ENCODE assay signal across 18 cellular contexts in the genomic region with DNA sequence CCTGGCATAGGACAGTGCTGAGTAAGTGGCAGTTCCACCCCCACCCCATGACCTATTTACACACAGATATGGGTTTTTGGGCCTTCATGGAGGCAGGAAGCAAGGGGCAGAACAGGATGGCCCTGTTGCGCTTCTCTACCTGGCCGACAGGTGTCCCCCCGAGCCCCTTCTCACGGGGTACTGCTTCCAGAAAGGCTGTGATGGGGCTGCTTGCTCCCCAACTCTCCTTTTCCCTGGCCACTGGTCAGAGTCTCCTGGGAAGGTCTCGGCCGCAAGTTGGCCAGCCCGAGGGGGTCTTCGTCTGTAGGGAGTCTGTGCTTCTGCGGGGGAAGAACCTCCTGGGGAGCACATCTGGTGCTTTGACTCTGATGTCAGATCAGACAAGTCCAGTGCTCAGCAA.
A peak's percentile ranks its signal among the peaks of the same experiment; 100 is the strongest.
DNase-seq lines count a peak whose midpoint lies in the region; ATAC-seq, FAIRE-seq and TF ChIP-seq lines count a peak whose summit lies in the region.
"Had no signal": no experiment of that assay in that cellular context is flagged by ENCODE, and none has a peak within 500 bp of the region (broad histone marks: within the 10 kb centered on the region; RNA-seq: fewer than 3 reads in every experiment).

No MANE protein-coding gene starts in this region.

- no peak for ATAC-seq in GM18867 (IDR thresholded peaks at IDR 0.05; ENCODE audit: unreplicated experiment)
- ATAC-seq in pancreas = no peak

- H3K4me3 Mint-ChIP-seq in osteocyte (ENCODE audit: unreplicated experiment) = no peak overlapping the region
- H3K4me3 Mint-ChIP-seq: stimulated activated naive CD8-positive, alpha-beta T cell treated with anti-CD3 and anti-CD28 coated beads, Interleukin-15, Interleukin-2, amounts not matched to agents 100 ng/mL and 50 ng/mL, for 24 hours had no signal

- H3K9me3 ChIP-seq in Karpas-422 (ENCODE audit: low read length) = no peaks in the 10 kb centered on the region
- H3K9me3 ChIP-seq in pancreas = no peaks in the 10 kb centered on the region

- H3K4me2 ChIP-seq in Karpas-422 (ENCODE audit: low read depth, low read length, poor library complexity, severe bottlenecking) = no peak overlapping the region

- no peak overlapping the region for H3K27ac ChIP-seq in Karpas-422 (ENCODE audit: low read length)
- H3K27ac ChIP-seq in pancreas = no peak overlapping the region
- H3K27ac ChIP-seq: RWPE1 had no signal

- no peaks in the 10 kb centered on the region for H3K79me2 ChIP-seq in Karpas-422 (ENCODE audit: low read length)

- DNase-seq in GM06990 (ENCODE audit: extremely low read depth, insufficient read length) (no peak), Karpas-422 (peak; percentile 67), bronchial epithelial cell (ENCODE audit: low read depth) (no peak), osteocyte (ENCODE audit: extremely low spot score, unreplicated experiment) (peak; percentile 66), pancreas (no peak)
- DNase-seq in NK-92 treated with Interleukin-12 subunit alpha and Interleukin-12 subunit beta, amount 100 ng/mL, for 24 hours (lab: John Stamatoyannopoulos, UW) = no peak
- DNase-seq in stimulated activated CD4-positive, alpha-beta T cell treated with anti-CD3 and anti-CD28 coated beads, Interleukin-4, amount 100 ng/mL, for 1 hour = no peak
- DNase-seq: cerebellar nuclear complex; GDM1; hippocampal formation; NCI-H1092; retina; stimulated activated CD4-positive, alpha-beta T cell treated with anti-CD3 and anti-CD28 coated beads, Interleukin-15, amount 100 ng/mL, for 24 hours had no signal

- no peak overlapping the region for H3K9ac ChIP-seq in Karpas-422 (ENCODE audit: low read length)

- no peaks in the 10 kb centered on the region for H3K9me3 Mint-ChIP-seq in osteocyte (ENCODE audit: unreplicated experiment)
- H3K9me3 Mint-ChIP-seq: stimulated activated naive CD8-positive, alpha-beta T cell treated with anti-CD3 and anti-CD28 coated beads, Interleukin-15, Interleukin-2, amounts not matched to agents 100 ng/mL and 50 ng/mL, for 24 hours had no signal

- intact Hi-C loops in pancreas (cut with DNase I) = no loop called here

- no peaks in the 10 kb centered on the region for H3K9me2 ChIP-seq in Karpas-422 (replicated peaks; ENCODE audit: insufficient read depth, low read length)

- TF ChIP-seq CTCF in GM06990 (IDR thresholded peaks at IDR 0.05; ENCODE audit: insufficient read depth, low read length, poor library complexity, severe bottlenecking) = peak; percentile 47
- TF ChIP-seq CTCF in bronchial epithelial cell (IDR thresholded peaks at IDR 0.05; ENCODE audit: insufficient read depth, low read length, severe bottlenecking) = peak; percentile 34
- no peak for TF ChIP-seq CTCF in osteocyte (IDR thresholded peaks at IDR 0.05)
- TF ChIP-seq CTCF in pancreas (IDR thresholded peaks at IDR 0.05) = no peak

- H3K36me3 ChIP-seq in GM06990 (ENCODE audit: control insufficient read depth, insufficient read depth, low read length) (no peaks in the 10 kb centered on the region), Karpas-422 (ENCODE audit: insufficient read depth, low read length) (no peaks in the 10 kb centered on the region), bronchial epithelial cell (ENCODE audit: control insufficient read depth, insufficient read depth, low read length) (no peaks in the 10 kb centered on the region), pancreas (no peaks in the 10 kb centered on the region)

- 93% methylated on average over 9 of the region's 9 CpGs for WGBS in pancreas, 2 donors

- H2AFZ ChIP-seq in Karpas-422 (ENCODE audit: low read length) = no peak overlapping the region

- H3K4me3 ChIP-seq in GM06990 (replicated peaks; ENCODE audit: low read depth, low read length) (no peak overlapping the region), Karpas-422 (ENCODE audit: low read length) (no peak overlapping the region), bronchial epithelial cell (ENCODE audit: low read depth, low read length) (no peak overlapping the region), pancreas (no peak overlapping the region)

- no peaks in the 10 kb centered on the region for H3K36me3 Mint-ChIP-seq in osteocyte (ENCODE audit: unreplicated experiment)

- peaks cover 4% of the 10 kb centered on the region for H3K27me3 ChIP-seq in GM06990 (replicated peaks; ENCODE audit: control insufficient read depth, insufficient read depth, low read length)
- H3K27me3 ChIP-seq in Karpas-422 (ENCODE audit: low read length) = no peaks in the 10 kb centered on the region
- H3K27me3 ChIP-seq in bronchial epithelial cell (ENCODE audit: control insufficient read depth, insufficient read depth, low read length) = no peaks in the 10 kb centered on the region
- no peaks in the 10 kb centered on the region for H3K27me3 ChIP-seq in pancreas

- no peak overlapping the region for H3K27ac Mint-ChIP-seq in osteocyte (ENCODE audit: unreplicated experiment)
- H3K27ac Mint-ChIP-seq: stimulated activated naive CD8-positive, alpha-beta T cell treated with anti-CD3 and anti-CD28 coated beads, Interleukin-15, Interleukin-2, amounts not matched to agents 100 ng/mL and 50 ng/mL, for 24 hours had no signal

- FAIRE-seq in bronchial epithelial cell (lab: Jason Lieb, UNC) (no peak), pancreas (lab: Jason Lieb, UNC) (no peak)
- FAIRE-seq: GM19239, urothelium cell line had no signal

- no peaks in the 10 kb centered on the region for H3K27me3 Mint-ChIP-seq in osteocyte (ENCODE audit: unreplicated experiment)
- H3K27me3 Mint-ChIP-seq: stimulated activated naive CD8-positive, alpha-beta T cell treated with anti-CD3 and anti-CD28 coated beads, Interleukin-15, Interleukin-2, amounts not matched to agents 100 ng/mL and 50 ng/mL, for 24 hours had no signal

- H4K20me1 ChIP-seq in Karpas-422 (ENCODE audit: insufficient read depth, low read depth, low read length) = no peaks in the 10 kb centered on the region

- peaks cover 22% of the 10 kb centered on the region for H3K4me1 Mint-ChIP-seq in osteocyte (ENCODE audit: unreplicated experiment)

- H3K4me1 ChIP-seq in Karpas-422 (ENCODE audit: low read length) (peaks cover 48% of the 10 kb centered on the region), pancreas (peaks cover 0 to 5% (median 0%) of the 10 kb centered on the region in 3 donors)

Comparison
In these comparisons a context has a peak if more than half of its experiments do, and no peak if none do; other contexts are left out.
1. DNase-seq: peak in Karpas-422 (single experiment) and osteocyte (single experiment); none in GM06990 (single experiment), bronchial epithelial cell (single experiment), pancreas (0 of 6), NK-92 treated with Interleukin-12 subunit alpha and Interleukin-12 subunit beta, amount 100 ng/mL, for 24 hours (single experiment) and stimulated activated CD4-positive, alpha-beta T cell treated with anti-CD3 and anti-CD28 coated beads, Interleukin-4, amount 100 ng/mL, for 1 hour (single experiment).
2. CTCF ChIP-seq: peak in GM06990 (single experiment) and bronchial epithelial cell (single experiment); none in osteocyte (single experiment) and pancreas (0 of 4).